In genomic region chr3:45687828-45688193, GRCh38 we compare ENCODE assay signal across 8 cellular contexts. TPM values are rescaled to one million over a fixed set of nuclear protein-coding genes. Genes with fewer than 3 reads are reported as not detected.
DNase-seq lines count a peak whose midpoint lies in the region; ATAC-seq, FAIRE-seq and TF ChIP-seq lines count a peak whose summit lies in the region.

No MANE protein-coding gene starts in this region.

- no peaks in the 10 kb centered on the region for H3K9me3 Mint-ChIP-seq in activated T-helper 1 cell treated with anti-CD3 and anti-CD28 coated beads, Interleukin-12 subunit alpha, Interleukin-12 subunit beta, Interleukin-2, Interleukin-4 antibody, amounts not matched to agents 30 ng/mL and 10 ng/mL and 1 ng/mL, durations not matched to agents 14 hours and 24 hours and 36 hours

- WGBS in heart right ventricle, 2 donors, result 38 to 44% methylated on average over 4 of the region's 4 CpGs

- H3K36me3 Mint-ChIP-seq in activated T-helper 1 cell treated with anti-CD3 and anti-CD28 coated beads, Interleukin-12 subunit alpha, Interleukin-12 subunit beta, Interleukin-2, Interleukin-4 antibody, amounts not matched to agents 30 ng/mL and 10 ng/mL and 1 ng/mL, durations not matched to agents 14 hours and 24 hours and 36 hours (ENCODE audit: low read depth), result peaks cover 22% of the 10 kb centered on the region

- H2AFZ ChIP-seq in keratinocyte (ENCODE audit: control insufficient read depth, low read length), result no peak overlapping the region

- TF ChIP-seq CTCF in heart right ventricle (IDR thresholded peaks at IDR 0.05), result no peak
- no peak for TF ChIP-seq CTCF in keratinocyte (optimal IDR thresholded peaks at IDR 0.05 in 1 of 3, IDR thresholded peaks at IDR 0.05 in 1 of 3, conservative IDR thresholded peaks at IDR 0.05 in 1 of 3; ENCODE audit: extremely low read depth in 1 of 3, insufficient read depth in 2 of 3, low read length in 3 of 3)
- TF ChIP-seq CTCF in uterus (IDR thresholded peaks at IDR 0.05), result no peak

- no peak overlapping the region for H3K27ac Mint-ChIP-seq in activated T-helper 1 cell treated with anti-CD3 and anti-CD28 coated beads, Interleukin-12 subunit alpha, Interleukin-12 subunit beta, Interleukin-2, Interleukin-4 antibody, amounts not matched to agents 30 ng/mL and 10 ng/mL and 1 ng/mL, durations not matched to agents 14 hours and 24 hours and 36 hours

- TF ChIP-seq POLR2A in uterus (IDR thresholded peaks at IDR 0.05), result no peak

- H3K4me1 ChIP-seq in heart right ventricle (peaks cover 0 to 56% (median 42%) of the 10 kb centered on the region in 9 donors), keratinocyte (ENCODE audit: control insufficient read depth, extremely low read depth, insufficient read depth, low read length) (peaks cover 6% of the 10 kb centered on the region), uterus (no peaks in the 10 kb centered on the region)

- H3K4me3 Mint-ChIP-seq in activated T-helper 1 cell treated with anti-CD3 and anti-CD28 coated beads, Interleukin-12 subunit alpha, Interleukin-12 subunit beta, Interleukin-2, Interleukin-4 antibody, amounts not matched to agents 30 ng/mL and 10 ng/mL and 1 ng/mL, durations not matched to agents 14 hours and 24 hours and 36 hours, result peak overlapping the region; percentile 37

- dilution Hi-C loops in keratinocyte (cut with MboI; ENCODE audit: extremely low pct_ligation_motif_present, low sequenced_read_pairs), result no loop called here

- H3K9ac ChIP-seq in keratinocyte (ENCODE audit: control insufficient read depth, extremely low read depth, insufficient read depth, low read length), result no peak overlapping the region

- H3K4me1 Mint-ChIP-seq in activated T-helper 1 cell treated with anti-CD3 and anti-CD28 coated beads, Interleukin-12 subunit alpha, Interleukin-12 subunit beta, Interleukin-2, Interleukin-4 antibody, amounts not matched to agents 30 ng/mL and 10 ng/mL and 1 ng/mL, durations not matched to agents 14 hours and 24 hours and 36 hours (ENCODE audit: low read depth), result peaks cover 51% of the 10 kb centered on the region

- H3K4me2 ChIP-seq in keratinocyte (ENCODE audit: control insufficient read depth, extremely low read depth, insufficient read depth, low read depth, low read length), result peak overlapping the region; percentile 69

- H3K79me2 ChIP-seq in keratinocyte (ENCODE audit: control insufficient read depth, insufficient read depth, low read length), result peaks cover 35% of the 10 kb centered on the region

- H3K36me3 ChIP-seq in heart right ventricle (peaks cover 0 to 12% (median 0%) of the 10 kb centered on the region in 9 donors), keratinocyte (ENCODE audit: control insufficient read depth in 2 of 2, extremely low read depth in 1 of 2, insufficient read depth in 2 of 2, low read length in 2 of 2) (peaks cover 0 to 5% of the 10 kb centered on the region in 2 experiments), uterus (no peaks in the 10 kb centered on the region)

- H3K4me3 ChIP-seq in heart right ventricle, result peak overlapping the region in 8 of 10 donors; percentile 76 to 93 (median 84)
- H3K4me3 ChIP-seq in keratinocyte (ENCODE audit: control insufficient read depth in 2 of 3, extremely low read depth in 1 of 3, insufficient read depth in 2 of 3, low read depth in 1 of 3, low read length in 3 of 3), result peak overlapping the region in 2 of 3 experiments; percentile 34 to 69
- H3K4me3 ChIP-seq in uterus, result peak overlapping the region; percentile 84 to 91

- H4K20me1 ChIP-seq in keratinocyte (ENCODE audit: control insufficient read depth, extremely low read depth, insufficient read depth, low read length), result no peaks in the 10 kb centered on the region

- DNase-seq in heart right ventricle (no peak), Right ventricle myocardium inferior (ENCODE audit: missing footprints) (no peak), keratinocyte (ENCODE audit: low read depth, low spot score) (no peak), uterus (no peak), occipital lobe (lab: John Stamatoyannopoulos, UW) (no peak)
- no peak for DNase-seq in activated T-helper 1 cell treated with anti-CD3 and anti-CD28 coated beads, Interleukin-12 subunit alpha, Interleukin-12 subunit beta, Interleukin-2, Interleukin-4 antibody, amounts not matched to agents 30 ng/mL and 10 ng/mL and 1 ng/mL, durations not matched to agents 14 hours and 24 hours and 36 hours (ENCODE audit: low spot score)

- ATAC-seq in heart right ventricle (no peak), Right ventricle myocardium inferior (no peak), GM21786 (IDR thresholded peaks at IDR 0.05; ENCODE audit: unreplicated experiment) (no peak), GM21717 (IDR thresholded peaks at IDR 0.05; ENCODE audit: unreplicated experiment) (no peak)

- H3K27ac ChIP-seq in heart right ventricle (peak overlapping the region in 4 of 10 donors; percentile 92 to 96 (median 94)), keratinocyte (ENCODE audit: control insufficient read depth, insufficient read depth, low read length) (no peak overlapping the region), uterus (peak overlapping the region; percentile 86 to 92)

- peaks cover 4% of the 10 kb centered on the region for H3K27me3 Mint-ChIP-seq in activated T-helper 1 cell treated with anti-CD3 and anti-CD28 coated beads, Interleukin-12 subunit alpha, Interleukin-12 subunit beta, Interleukin-2, Interleukin-4 antibody, amounts not matched to agents 30 ng/mL and 10 ng/mL and 1 ng/mL, durations not matched to agents 14 hours and 24 hours and 36 hours (ENCODE audit: insufficient read depth)

- no peaks in the 10 kb centered on the region for H3K9me1 ChIP-seq in keratinocyte (ENCODE audit: control insufficient read depth, extremely low read depth, insufficient read depth, low read length)

- no peak for FAIRE-seq in keratinocyte (lab: Jason Lieb, UNC)

- H3K27me3 ChIP-seq in heart right ventricle (no peaks in the 10 kb centered on the region), keratinocyte (ENCODE audit: control insufficient read depth, extremely low read depth, insufficient read depth, low read length) (no peaks in the 10 kb centered on the region), uterus (no peaks in the 10 kb centered on the region)

- H3K9me3 ChIP-seq in heart right ventricle, result peaks cover 0 to 8% (median 0%) of the 10 kb centered on the region in 11 donors
- H3K9me3 ChIP-seq in keratinocyte (ENCODE audit: control insufficient read depth, low read depth, low read length), result no peaks in the 10 kb centered on the region
- no peaks in the 10 kb centered on the region for H3K9me3 ChIP-seq in uterus

- intact Hi-C loops in heart right ventricle (cut with DNase I) (no loop called here), Right ventricle myocardium inferior (cut with DNase I) (no loop called here), uterus (cut with DNase I; ENCODE audit: low total_unique reads) (no loop called here)
- intact Hi-C loops in activated T-helper 1 cell treated with anti-CD3 and anti-CD28 coated beads, Interleukin-12 subunit alpha, Interleukin-12 subunit beta, Interleukin-2, Interleukin-4 antibody, amounts not matched to agents 30 ng/mL and 10 ng/mL and 1 ng/mL, durations not matched to agents 14 hours and 24 hours and 36 hours (cut with micrococcal nuclease), result loop anchor here (1.0 to 5.0 kb wide), 5 partner anchors 20 to 609 kb away; no protein-coding TSS in a partner anchor

RNA-seq across cellular contexts. Expression of gene SACM1L, which starts 1.4 kb away (rescaled TPM):
- total RNA-seq in heart right ventricle (10 to 100 TPM; 22.2 to 28.7 (median 23.6) TPM), Right ventricle myocardium inferior (26.3 TPM), uterus (10 to 100 TPM; 24.3 to 83.0 (median 68.7) TPM), occipital lobe (50.7 TPM)
- polyA plus RNA-seq in heart right ventricle (10 to 100 TPM; 15.4 to 27.5 TPM), keratinocyte (17.7 to 44.3 TPM (median 26.9 TPM) in 3 replicates)
- 112 and 114 TPM in 2 replicates for total RNA-seq in activated T-helper 1 cell treated with anti-CD3 and anti-CD28 coated beads, Interleukin-12 subunit alpha, Interleukin-12 subunit beta, Interleukin-2, Interleukin-4 antibody, amounts not matched to agents 30 ng/mL and 10 ng/mL and 1 ng/mL, durations not matched to agents 14 hours and 24 hours and 36 hours
- polyA plus RNA-seq in keratinocyte (2011; ENCODE audit: low read depth), result 26.7 TPM
- 10.2 and 21.6 TPM in 2 replicates for polyA plus RNA-seq in keratinocyte (2011; cell fraction: cytosol; rRNA removed)
- 28.9 and 44.6 TPM in 2 replicates for polyA plus RNA-seq in keratinocyte (2011; cell fraction: nucleus; rRNA removed)
- 17.3 and 27.1 TPM in 2 replicates for polyA plus RNA-seq in keratinocyte (2012; ENCODE audit: low replicate concordance)
- 5.4 to 33.4 TPM (median 18.5 TPM) in 3 replicates for polyA minus RNA-seq in keratinocyte
- 29.5 TPM for polyA minus RNA-seq in keratinocyte (2011; cell fraction: cytosol; rRNA and poly(A)+ RNA removed)
- 28.1 and 58.1 TPM in 2 replicates for polyA minus RNA-seq in keratinocyte (2011; cell fraction: nucleus; rRNA and poly(A)+ RNA removed)
